ENCODE assay signal across 8 cellular contexts in the genomic region with DNA sequence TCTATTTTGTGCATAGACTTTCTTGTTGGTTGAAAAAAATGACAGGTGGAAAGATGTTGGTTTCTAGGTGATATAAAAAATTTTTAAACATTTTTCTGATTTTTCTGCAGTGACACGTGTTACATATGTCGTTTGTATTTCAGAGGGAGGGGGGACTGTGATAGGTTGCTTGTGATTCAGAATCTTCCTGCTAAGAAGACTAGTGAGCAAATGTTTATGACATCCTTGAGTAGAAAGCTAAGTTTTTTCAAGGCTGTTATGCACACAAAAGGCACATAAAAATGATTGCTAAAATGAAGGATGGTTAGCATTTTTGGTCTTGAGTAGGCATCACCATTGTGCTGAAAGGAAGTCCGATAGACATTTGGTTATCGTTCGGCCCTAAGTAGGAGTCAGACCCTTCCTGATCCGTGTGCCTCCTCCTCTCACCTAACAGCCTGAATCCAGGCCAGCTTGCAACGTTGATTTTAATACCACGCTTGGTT. TPM values are rescaled to one million over a fixed set of nuclear protein-coding genes. Genes with fewer than 3 reads are reported as not detected.
DNase-seq lines count a peak whose midpoint lies in the region; ATAC-seq and TF ChIP-seq lines count a peak whose summit lies in the region.

No MANE protein-coding gene starts in this region.

- ATAC-seq in upper lobe of left lung (ENCODE audit: low FRiP score in 2 of 2) = no peak

- H3K4me3 ChIP-seq in astrocyte of the spinal cord (ENCODE audit: low read depth, low read length) (peak overlapping the region; percentile 88), lower leg skin (ENCODE audit: low read depth, poor library complexity, severe bottlenecking) (peak overlapping the region; percentile 87), upper lobe of left lung (peak overlapping the region; percentile 63 to 93 (median 84))

- TF ChIP-seq CTCF in astrocyte of the spinal cord (IDR thresholded peaks at IDR 0.05; ENCODE audit: low read depth, low read length) (no peak), lower leg skin (IDR thresholded peaks at IDR 0.05) (no peak), upper lobe of left lung (IDR thresholded peaks at IDR 0.05) (no peak)

- H3K9me3 ChIP-seq in upper lobe of left lung = no peaks in the 10 kb centered on the region

- intact Hi-C loops in lower leg skin (cut with DNase I; ENCODE audit: low total_unique reads) = no loop called here

- H3K4me1 ChIP-seq in upper lobe of left lung = peaks cover 13 to 32% (median 20%) of the 10 kb centered on the region in 4 donors

- TF ChIP-seq EP300 in upper lobe of left lung (IDR thresholded peaks at IDR 0.05) = no peak

- WGBS in lower leg skin, 2 donors = 1 to 3% methylated on average over 8 of the region's 8 CpGs
- WGBS in upper lobe of left lung, 2 donors = 2% methylated on average over 8 of the region's 8 CpGs

- DNase-seq in SIG-M5 treated with dmso at 0.1 percent for 504 hours (lab: John Stamatoyannopoulos, UW; ENCODE audit: unreplicated experiment) = peak; percentile 49
- DNase-seq in SIG-M5 (lab: John Stamatoyannopoulos, UW) = no peak
- peak; percentile 27 to 57 for DNase-seq in NCI-H2081 (lab: John Stamatoyannopoulos, UW)
- DNase-seq in astrocyte of the spinal cord (ENCODE audit: low read depth, low spot score) = peak; percentile 52
- no peak for DNase-seq in lower leg skin (ENCODE audit: low spot score in 2 of 2)
- no peak for DNase-seq in upper lobe of left lung
- no peak for DNase-seq in iPS-NIHi11 (ENCODE audit: low spot score)
- no peak for DNase-seq in mucosa of gallbladder (ENCODE audit: low spot score)

- TF ChIP-seq POLR2A in lower leg skin (IDR thresholded peaks at IDR 0.05) (no peak), upper lobe of left lung (IDR thresholded peaks at IDR 0.05) (no peak)

- no peaks in the 10 kb centered on the region for H3K27me3 ChIP-seq in upper lobe of left lung

- in situ Hi-C loops in astrocyte of the spinal cord (cut with HindIII; ENCODE audit: low sequenced_read_pairs) = loop anchor here (25.0 kb wide), 1 partner anchor 187 kb away; a partner anchor contains a TSS

- H3K36me3 ChIP-seq in upper lobe of left lung = peaks cover 5 to 21% (median 9%) of the 10 kb centered on the region in 4 donors

- H3K27ac ChIP-seq in upper lobe of left lung = peak overlapping the region in 3 of 4 donors; percentile 87 to 98 (median 94)

RNA-seq across cellular contexts. Expression of a gene that starts 1.5 kb away (rescaled TPM):
- total RNA-seq in lower leg skin = 10 to 100 TPM; 19.5 to 36.1 (median 25.1) TPM
- 10 to 100 TPM; 12.0 to 57.3 (median 23.7) TPM for total RNA-seq in upper lobe of left lung
- total RNA-seq in mucosa of gallbladder = 23.9 TPM

RNA-seq across cellular contexts. Expression of a gene that starts 23.2 kb away (rescaled TPM):
- 10 to 100 TPM; 38.2 to 98.7 (median 47.3) TPM for total RNA-seq in lower leg skin
- total RNA-seq in upper lobe of left lung = 10 to 100 TPM; 36.0 to 62.6 (median 47.8) TPM
- total RNA-seq in mucosa of gallbladder = 43.3 TPM

Comparison
In these comparisons a context has a peak if more than half of its experiments do, and no peak if none do; other contexts are left out.
1. DNase-seq: peak in SIG-M5 treated with dmso at 0.1 percent for 504 hours (single experiment), NCI-H2081 (2 of 2) and astrocyte of the spinal cord (single experiment); none in SIG-M5 (single experiment), lower leg skin (0 of 2), upper lobe of left lung (0 of 2), iPS-NIHi11 (single experiment) and mucosa of gallbladder (single experiment).
2. Peak in every context shown above with its lines, with median percentiles within 50 percentile points of each other: H3K4me3 ChIP-seq.